In genomic region chr11:12705874-12706273, GRCh38 we compare ENCODE assay signal across 29 cellular contexts. TPM values are rescaled to one million over a fixed set of nuclear protein-coding genes. Genes with fewer than 3 reads are reported as not detected.
DNase-seq lines count a peak whose midpoint lies in the region; ATAC-seq and TF ChIP-seq lines count a peak whose summit lies in the region.
"Had no signal": no experiment of that assay in that cellular context is flagged by ENCODE, and none has a peak within 500 bp of the region (broad histone marks: within the 10 kb centered on the region; RNA-seq: fewer than 3 reads in every experiment).

No MANE protein-coding gene starts in this region.

- no peaks in the 10 kb centered on the region for H3K36me3 ChIP-seq in transverse colon
- H3K36me3 ChIP-seq: spleen had no signal

- TF ChIP-seq CTCF in AG10803 (conservative IDR thresholded peaks at IDR 0.05; ENCODE audit: low read length) (no peak), omental fat pad (IDR thresholded peaks at IDR 0.05) (no peak), transverse colon (IDR thresholded peaks at IDR 0.05) (no peak)

- H3K4me3 ChIP-seq in AG10803 (ENCODE audit: low read length) (no peak overlapping the region), transverse colon (no peak overlapping the region)
- H3K4me3 ChIP-seq: SJCRH30, spleen, testis had no signal

- peak; percentile 49 for DNase-seq in AG10803 (ENCODE audit: low read depth)
- DNase-seq in NOMO-1 treated with DMSO at 0.1 percent for 48 hours (lab: John Stamatoyannopoulos, UW; ENCODE audit: unreplicated experiment), result peak; percentile 12
- peak; percentile 72 for DNase-seq in fibroblast of peridontal ligament (ENCODE audit: extremely low read depth)
- DNase-seq in omental fat pad (ENCODE audit: low spot score), result no peak
- no peak for DNase-seq in transverse colon
- DNase-seq: activated CD4-positive, alpha-beta memory T cell treated with anti-CD3 and anti-CD28 coated beads for 36 hours; activated effector memory CD4-positive, alpha-beta T cell treated with Interleukin-2 at 50 U/mL for 16 hours; activated naive CD8-positive, alpha-beta T cell treated with anti-CD3 and anti-CD28 coated beads, Interleukin-2, amount 10 ng/mL, durations not matched to agents 7 days and 5 days; C1 segment of cervical spinal cord; Caco-2; effector CD8-positive, alpha-beta T cell; glutamatergic neuron; HCEC 1CT; naive thymus-derived CD8-positive, alpha-beta T cell; NCI-H1105; NCI-H2107; NCI-H446 treated with DMSO at 0.1 percent for 48 hours; occipital lobe; SJCRH30; spleen; stimulated activated CD4-positive, alpha-beta T cell treated with anti-CD3 and anti-CD28 coated beads, Interleukin-4, amount 100 ng/mL, for 1 hour; stimulated activated naive B cell treated with anti-CD40 and anti-IgM and Interleukin-4, amounts not matched to agents 10 μg/mL and 1 μg/mL and 100 μg/mL, for 72 hours; T-cell; testis had no signal

- intact Hi-C loops in transverse colon (cut with DNase I; ENCODE audit: low total_unique reads), result no loop called here

- peaks cover 12 to 38% (median 21%) of the 10 kb centered on the region in 4 donors for H3K4me1 ChIP-seq in transverse colon
- H3K4me1 ChIP-seq: Caco-2 had no signal

- no peak for TF ChIP-seq POLR2A in transverse colon (IDR thresholded peaks at IDR 0.05)

- no peaks in the 10 kb centered on the region for H3K9me3 ChIP-seq in transverse colon
- H3K9me3 ChIP-seq: Caco-2, SJCRH30, spleen, testis had no signal

- no peak for TF ChIP-seq EP300 in transverse colon (IDR thresholded peaks at IDR 0.05; ENCODE audit: low read depth)

- H3K27ac ChIP-seq in transverse colon, result no peak overlapping the region
- H3K27ac ChIP-seq: SJCRH30, spleen, testis had no signal

- WGBS in transverse colon (ENCODE audit: low coverage in 1 of 2), 2 donors, result 56 to 70% methylated on average over 3 of the region's 3 CpGs

- ATAC-seq in omental fat pad (ENCODE audit: low FRiP score), result peak; percentile 52
- no peak for ATAC-seq in GM21786 (IDR thresholded peaks at IDR 0.05; ENCODE audit: unreplicated experiment)
- no peak for ATAC-seq in HG03108 (IDR thresholded peaks at IDR 0.05; ENCODE audit: unreplicated experiment)
- no peak for ATAC-seq in GM21367 (IDR thresholded peaks at IDR 0.05; ENCODE audit: unreplicated experiment)
- ATAC-seq: activated CD4-positive, CD25-positive, alpha-beta regulatory T cell treated with anti-CD3 and anti-CD28 coated beads, Interleukin-2, amount 50 U/mL, for 24 hours; naive thymus-derived CD8-positive, alpha-beta T cell; Panc1; stimulated activated naive B cell treated with anti-CD40 and anti-IgM and Interleukin-4, amounts not matched to agents 10 μg/mL and 1 μg/mL and 100 μg/mL, for 72 hours; T-cell had no signal

- in situ Hi-C loops in transverse colon (cut with MboI; ENCODE audit: low pct_ligation_motif_present in 1 of 4, low pct_unique_long_range_greater_than_20kb in 1 of 4, low sequenced_read_pairs in 3 of 4), result no loop called here

- H3K27me3 ChIP-seq in transverse colon, result no peaks in the 10 kb centered on the region
- H3K27me3 ChIP-seq: SJCRH30, testis had no signal

RNA-seq across cellular contexts. Expression of gene TEAD1, which starts 31.7 kb away (rescaled TPM):
- total RNA-seq in omental fat pad (100 to 1,000 TPM in 2 of 4 donors, 10 to 100 TPM in 2; 81.7 to 123 (median 103) TPM), transverse colon (100 to 1,000 TPM in 1 of 4 donors, 10 to 100 TPM in 3; 46.4 to 214 (median 61.2) TPM)
- total RNA-seq: activated naive CD8-positive, alpha-beta T cell treated with anti-CD3 and anti-CD28 coated beads, Interleukin-2, amount 10 ng/mL, durations not matched to agents 7 days and 5 days; naive thymus-derived CD8-positive, alpha-beta T cell had no signal

Comparison
In these comparisons a context has a peak if more than half of its experiments do, and no peak if none do; other contexts are left out.
1. DNase-seq: peak in AG10803 (single experiment), NOMO-1 treated with DMSO at 0.1 percent for 48 hours (single experiment) and fibroblast of peridontal ligament (single experiment); none in omental fat pad (single experiment) and transverse colon (single experiment).